ENCODE assay signal across 8 cellular contexts in the genomic region with DNA sequence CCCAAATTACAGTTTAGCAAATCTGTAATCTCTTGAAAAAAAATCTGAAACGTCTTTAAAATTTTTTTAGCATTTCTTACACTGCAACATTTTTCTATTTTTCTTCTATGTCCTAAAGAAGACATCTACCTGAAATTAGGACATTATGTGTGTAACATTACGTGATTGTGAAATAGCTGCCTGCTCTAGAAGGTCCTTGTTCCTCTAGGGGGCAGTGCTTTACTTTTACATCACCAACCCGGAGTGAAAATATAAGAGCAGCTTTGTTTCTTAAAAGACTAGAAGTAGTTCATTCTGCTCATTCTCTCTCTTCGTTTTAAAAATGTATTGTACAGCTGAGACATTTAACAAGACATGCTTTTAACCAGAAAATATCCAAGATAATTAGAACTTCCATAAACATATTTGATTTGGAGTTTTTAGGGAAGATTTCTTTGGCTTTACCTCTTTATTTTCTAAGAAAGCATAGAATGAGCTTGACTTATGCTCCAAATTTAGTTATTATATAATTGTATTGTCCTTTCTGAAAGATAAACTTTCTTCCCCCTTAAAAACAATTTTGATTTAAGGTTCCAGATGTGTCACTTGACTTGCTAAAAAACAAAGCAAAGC. TPM values are rescaled to one million over a fixed set of nuclear protein-coding genes. Genes with fewer than 3 reads are reported as not detected.
DNase-seq lines count a peak whose midpoint lies in the region; ATAC-seq, FAIRE-seq and TF ChIP-seq lines count a peak whose summit lies in the region.

No MANE protein-coding gene starts in this region.

- TF ChIP-seq POLR2A in GM12891 (IDR thresholded peaks at IDR 0.05; ENCODE audit: low read depth, low read length) (no peak), NB4 (IDR thresholded peaks at IDR 0.05; ENCODE audit: extremely low read depth, insufficient read length) (no peak)

- H3K4me2 ChIP-seq in mesenchymal stem cell (ENCODE audit: low read length, poor library complexity, severe bottlenecking): no peak overlapping the region

- H2AK5ac ChIP-seq in mesenchymal stem cell (ENCODE audit: low read length, severe bottlenecking): no peak overlapping the region

- peak; percentile 54 for TF ChIP-seq CTCF in NB4 (IDR thresholded peaks at IDR 0.05; ENCODE audit: low read depth, low read length)

- H2AFZ ChIP-seq in mesenchymal stem cell (ENCODE audit: low read depth, low read length): no peak overlapping the region

- H3K4me1 ChIP-seq in mesenchymal stem cell (ENCODE audit: control insufficient read depth, insufficient read depth, low read depth, low read length): no peaks in the 10 kb centered on the region

- H2BK120ac ChIP-seq in mesenchymal stem cell (ENCODE audit: low read depth, low read length): no peak overlapping the region

- 0% methylated on average over 1 of the region's 4 CpGs for WGBS in mesenchymal stem cell

- no peak overlapping the region for H3K4me3 ChIP-seq in NB4 (ENCODE audit: low read depth, low read length)
- H3K4me3 ChIP-seq in mesenchymal stem cell (ENCODE audit: insufficient read depth in 1 of 2, low read depth in 1 of 2, low read length in 2 of 2): no peak overlapping the region

- peak overlapping the region; percentile 48 for H3K9ac ChIP-seq in mesenchymal stem cell (ENCODE audit: low read length)

- no peak overlapping the region for H3K14ac ChIP-seq in mesenchymal stem cell (ENCODE audit: low read length in 2 of 2)

- H3K79me1 ChIP-seq in mesenchymal stem cell (replicated peaks; ENCODE audit: low read length, poor library complexity, severe bottlenecking): no peaks in the 10 kb centered on the region

- H2BK12ac ChIP-seq in mesenchymal stem cell (ENCODE audit: low read length in 2 of 2): no peak overlapping the region

- DNase-seq in AML-193 (lab: John Stamatoyannopoulos, UW) (peak; percentile 75 to 85), GM12891 (ENCODE audit: insufficient read length, low spot score) (no peak), NB4 (ENCODE audit: low read depth) (peak; percentile 75), SK-N-DZ (ENCODE audit: low spot score) (peak; percentile 68), mesenchymal stem cell (peak; percentile 77)

- H3K18ac ChIP-seq in mesenchymal stem cell (ENCODE audit: low read depth in 1 of 2, low read length in 2 of 2): no peak overlapping the region

- no peak overlapping the region for H3K4ac ChIP-seq in mesenchymal stem cell (ENCODE audit: low read depth in 1 of 2, low read length in 2 of 2)

- no peak overlapping the region for H2BK5ac ChIP-seq in mesenchymal stem cell (ENCODE audit: low read depth, low read length, poor library complexity, severe bottlenecking)

- no peak overlapping the region for H3K23ac ChIP-seq in mesenchymal stem cell (ENCODE audit: low read length in 2 of 2)

- peak; percentile 97 for ATAC-seq in HG02759 (IDR thresholded peaks at IDR 0.05; ENCODE audit: unreplicated experiment)
- no peak for ATAC-seq in GM21526 (IDR thresholded peaks at IDR 0.05; ENCODE audit: low FRiP score, unreplicated experiment)

- H3K27ac ChIP-seq in mesenchymal stem cell (ENCODE audit: low read length, poor library complexity, severe bottlenecking): no peak overlapping the region

- no peaks in the 10 kb centered on the region for H3K27me3 ChIP-seq in mesenchymal stem cell (ENCODE audit: control insufficient read depth in 1 of 2, insufficient read depth in 1 of 2, low read length in 2 of 2)

- no peaks in the 10 kb centered on the region for H3K9me3 ChIP-seq in mesenchymal stem cell (ENCODE audit: control insufficient read depth, low read length)

- no peak overlapping the region for H4K8ac ChIP-seq in mesenchymal stem cell (ENCODE audit: low read length)

- peak; percentile 75 for FAIRE-seq in GM12891 (lab: Jason Lieb, UNC)
- FAIRE-seq in endometrium (lab: Jason Lieb, UNC): peak; percentile 96

- H2BK15ac ChIP-seq in mesenchymal stem cell (ENCODE audit: low read depth, poor library complexity, severe bottlenecking): no peak overlapping the region

- no peaks in the 10 kb centered on the region for H3K36me3 ChIP-seq in mesenchymal stem cell (ENCODE audit: control insufficient read depth in 1 of 2, insufficient read depth in 2 of 2, low read depth in 1 of 2, low read length in 2 of 2)

- no peak overlapping the region for H4K91ac ChIP-seq in mesenchymal stem cell (ENCODE audit: low read length)

TF ChIP-seq in GM12891, 5 proteins besides CTCF, POLR2A, EP300 and RAD21:
- TF ChIP-seq PAX5 (IDR thresholded peaks at IDR 0.05; ENCODE audit: insufficient read depth, low read length, severe bottlenecking): no peak
- TF ChIP-seq POLR2AphosphoS5 (IDR thresholded peaks at IDR 0.05; ENCODE audit: low read depth, low read length): no peak
- TF ChIP-seq TAF1 (IDR thresholded peaks at IDR 0.05; ENCODE audit: low read depth, low read length): no peak
- TF ChIP-seq POU2F2 (IDR thresholded peaks at IDR 0.05; ENCODE audit: low read depth, low read length): no peak
- no peak for TF ChIP-seq SPI1 (IDR thresholded peaks at IDR 0.05; ENCODE audit: low read depth, low read length)

RNA-seq across cellular contexts. Expression of a gene that starts 48.1 kb away (rescaled TPM):
- 29.5 TPM for polyA plus RNA-seq in GM12891 (2012; ENCODE audit: low read depth, missing spikeins)
- 13.9 and 16.2 TPM in 2 replicates for polyA plus RNA-seq in SK-N-DZ (2014; cell fraction: cytosol; rRNA removed)
- 19.2 and 24.3 TPM in 2 replicates for polyA plus RNA-seq in SK-N-DZ (2014; cell fraction: nucleus; rRNA removed)
- polyA plus RNA-seq in mesenchymal stem cell (2013, experiment 1 of 2): 25.9 TPM
- polyA plus RNA-seq in mesenchymal stem cell (2013, experiment 2 of 2): 26.7 TPM
